In genomic region chr9:133759946-133760345, GRCh38 we compare ENCODE assay signal across 17 cellular contexts. TPM values are rescaled to one million over a fixed set of nuclear protein-coding genes. Genes with fewer than 3 reads are reported as not detected.
DNase-seq lines count a peak whose midpoint lies in the region; ATAC-seq, FAIRE-seq and TF ChIP-seq lines count a peak whose summit lies in the region.
"Had no signal": no experiment of that assay in that cellular context is flagged by ENCODE, and none has a peak within 500 bp of the region (broad histone marks: within the 10 kb centered on the region; RNA-seq: fewer than 3 reads in every experiment).

No MANE protein-coding gene starts in this region.

- CTCF ChIA-PET in activated naive CD4-positive, alpha-beta T cell treated with anti-CD3 and anti-CD28 coated beads for 36 hours (lab: Charles Lee): no interaction called here
- CTCF ChIA-PET in activated naive CD4-positive, alpha-beta T cell treated with anti-CD3 and anti-CD28 coated beads, Interleukin-2, amount 10 ng/mL, durations not matched to agents 7 days and 5 days (lab: Charles Lee): interaction anchor here (0.6 kb wide), 1 partner anchor 17 kb away, joined by 3 read pairs; no protein-coding TSS in a partner anchor
- CTCF ChIA-PET in HepG2 (lab: Yijun Ruan, JAX; ENCODE audit: low intra/inter-chr PET ratio, low total read pairs) (no interaction called here), HEK293T (lab: Yijun Ruan, JAX) (interaction anchor here (1.1 kb wide), 2 partner anchors 9 to 17 kb away, joined by 3 read pairs; no protein-coding TSS in a partner anchor)

- intact Hi-C loops in activated naive CD4-positive, alpha-beta T cell treated with anti-CD3 and anti-CD28 coated beads for 36 hours (cut with micrococcal nuclease): no loop called here
- intact Hi-C loops in HepG2 (cut with micrococcal nuclease; ENCODE audit: unreplicated experiment) (no loop called here), sciatic nerve (cut with DNase I) (no loop called here)

- H3K4me3 Mint-ChIP-seq in activated naive CD4-positive, alpha-beta T cell treated with anti-CD3 and anti-CD28 coated beads for 36 hours: no peak overlapping the region
- H3K4me3 Mint-ChIP-seq in activated naive CD4-positive, alpha-beta T cell treated with anti-CD3 and anti-CD28 coated beads, Interleukin-2, amount 10 ng/mL, durations not matched to agents 7 days and 5 days: no peak overlapping the region
- H3K4me3 Mint-ChIP-seq: CD8-positive, alpha-beta T cell; H9 had no signal

- peaks cover 17% of the 10 kb centered on the region for H3K4me1 ChIP-seq in HepG2 (ENCODE audit: insufficient read depth, low read length)

- in situ Hi-C loops in HepG2 (cut with HindIII; ENCODE audit: extremely low pct_ligation_motif_present, low pct_unique_long_range_greater_than_20kb): no loop called here

- WGBS in HepG2 (ENCODE audit: low lambda C conversion rate): 94% methylated on average over 6 of the region's 11 CpGs

- no peak for TF ChIP-seq EP300 in HepG2 (IDR thresholded peaks at IDR 0.05; ENCODE audit: low read depth in 2 of 2, low read length in 2 of 2)
- no peak for TF ChIP-seq EP300 in HepG2 (CRISPR knock-in tag; IDR thresholded peaks at IDR 0.05; ENCODE audit: borderline replicate concordance)

- FAIRE-seq in HepG2 (lab: Jason Lieb, UNC): no peak
- FAIRE-seq: D721Med had no signal

- peaks cover 1% of the 10 kb centered on the region for H3K36me3 Mint-ChIP-seq in activated naive CD4-positive, alpha-beta T cell treated with anti-CD3 and anti-CD28 coated beads for 36 hours (ENCODE audit: low read depth)
- H3K36me3 Mint-ChIP-seq in activated naive CD4-positive, alpha-beta T cell treated with anti-CD3 and anti-CD28 coated beads, Interleukin-2, amount 10 ng/mL, durations not matched to agents 7 days and 5 days: no peaks in the 10 kb centered on the region
- H3K36me3 Mint-ChIP-seq: CD8-positive, alpha-beta T cell had no signal

- peaks cover 6% of the 10 kb centered on the region for H3K9me3 Mint-ChIP-seq in activated naive CD4-positive, alpha-beta T cell treated with anti-CD3 and anti-CD28 coated beads for 36 hours
- no peaks in the 10 kb centered on the region for H3K9me3 Mint-ChIP-seq in activated naive CD4-positive, alpha-beta T cell treated with anti-CD3 and anti-CD28 coated beads, Interleukin-2, amount 10 ng/mL, durations not matched to agents 7 days and 5 days

- H3K79me2 ChIP-seq in HepG2 (ENCODE audit: insufficient read depth, low read length): no peaks in the 10 kb centered on the region

- no peak for TF ChIP-seq RAD21 in HepG2 (CRISPR knock-in tag; IDR thresholded peaks at IDR 0.05)

- H4K20me1 ChIP-seq in HepG2 (ENCODE audit: insufficient read depth, low read length): no peaks in the 10 kb centered on the region
- H4K20me1 ChIP-seq: BLaER1 had no signal

- H3K36me3 ChIP-seq in HepG2 (replicated peaks in 1 of 2; ENCODE audit: control insufficient read depth in 1 of 2, insufficient read depth in 2 of 2, low read length in 2 of 2): peaks cover 1 to 24% of the 10 kb centered on the region in 2 experiments

- H3K27me3 ChIP-seq in HepG2 (ENCODE audit: control insufficient read depth in 1 of 2, insufficient read depth in 2 of 2, low read length in 2 of 2): no peaks in the 10 kb centered on the region
- H3K27me3 ChIP-seq: BLaER1 had no signal

- peaks cover 2% of the 10 kb centered on the region for H3K27me3 Mint-ChIP-seq in activated naive CD4-positive, alpha-beta T cell treated with anti-CD3 and anti-CD28 coated beads for 36 hours (ENCODE audit: low read depth)
- peaks cover 3% of the 10 kb centered on the region for H3K27me3 Mint-ChIP-seq in activated naive CD4-positive, alpha-beta T cell treated with anti-CD3 and anti-CD28 coated beads, Interleukin-2, amount 10 ng/mL, durations not matched to agents 7 days and 5 days

- BruUV-seq in HepG2 (replicated peaks; lab: Mats Ljungman, UMichigan): no TSS peak

- DNase-seq in activated naive CD4-positive, alpha-beta T cell treated with anti-CD3 and anti-CD28 coated beads for 36 hours: peak; percentile 1
- DNase-seq in activated naive CD4-positive, alpha-beta T cell treated with anti-CD3 and anti-CD28 coated beads, Interleukin-2, amount 10 ng/mL, durations not matched to agents 7 days and 5 days: no peak
- DNase-seq in coronary artery (ENCODE audit: low spot score) (peak; percentile 43), HepG2 (ENCODE audit: low spot score) (no peak), sciatic nerve (ENCODE audit: low spot score) (peak; percentile 61), SIG-M5 (lab: John Stamatoyannopoulos, UW) (no peak), HEK293T (ENCODE audit: extremely low spot score) (no peak)
- DNase-seq: DMS79 treated with DMSO at 0.1 percent for 48 hours; NCI-H1105 treated with DMSO at 0.1 percent for 48 hours; NCI-H1694 treated with DMSO at 0.1 percent for 48 hours; NCI-H526 treated with DMSO at 0.1 percent for 48 hours; NK-92 treated with Interleukin-12 subunit alpha and Interleukin-12 subunit beta, amount 100 ng/mL, for 24 hours had no signal

- no peak overlapping the region for H2AFZ ChIP-seq in HepG2 (ENCODE audit: low read length)

- no peak for TF ChIP-seq POLR2A in HepG2 (IDR thresholded peaks at IDR 0.05; ENCODE audit: insufficient read depth in 1 of 2, low read depth in 2 of 2, low read length in 2 of 2)

- no peak overlapping the region for H3K27ac Mint-ChIP-seq in activated naive CD4-positive, alpha-beta T cell treated with anti-CD3 and anti-CD28 coated beads for 36 hours
- H3K27ac Mint-ChIP-seq in activated naive CD4-positive, alpha-beta T cell treated with anti-CD3 and anti-CD28 coated beads, Interleukin-2, amount 10 ng/mL, durations not matched to agents 7 days and 5 days: no peak overlapping the region
- H3K27ac Mint-ChIP-seq: CD8-positive, alpha-beta T cell had no signal

- no peak overlapping the region for H3K4me2 ChIP-seq in HepG2 (ENCODE audit: low read depth, low read length)
- H3K4me2 ChIP-seq: BLaER1 had no signal

- POLR2A ChIA-PET in HepG2 (lab: Yijun Ruan, JAX) (interaction anchor here (0.8 to 2.4 kb wide), 2 partner anchors 9 to 21 kb away, joined by 3 to 9 read pairs; partner anchors contain the start of gene SARDH), HEK293T (lab: Yijun Ruan, JAX) (no interaction called here)

- TF ChIP-seq CTCF in coronary artery (IDR thresholded peaks at IDR 0.05) (no peak), HepG2 (CRISPR knock-in tag; IDR thresholded peaks at IDR 0.05) (no peak)

- no peak overlapping the region for H3K27ac ChIP-seq in coronary artery
- H3K27ac ChIP-seq in HepG2 (ENCODE audit: extremely low read length, insufficient read depth, low read length): no peak overlapping the region
- H3K27ac ChIP-seq: BLaER1 had no signal

- ATAC-seq in HepG2 (no peak), sciatic nerve (no peak), HG03442 (IDR thresholded peaks at IDR 0.05; ENCODE audit: unreplicated experiment) (no peak)
- ATAC-seq: CD8-positive, alpha-beta T cell had no signal

- no peak overlapping the region for H3K4me3 ChIP-seq in coronary artery
- no peak overlapping the region for H3K4me3 ChIP-seq in HepG2 (replicated peaks in 1 of 3; ENCODE audit: insufficient read depth in 1 of 3, low read depth in 2 of 3, low read length in 3 of 3)
- H3K4me3 ChIP-seq: BLaER1 had no signal

- no peak overlapping the region for H3K9ac ChIP-seq in HepG2 (ENCODE audit: insufficient read depth, low read depth, low read length)
- H3K9ac ChIP-seq: BLaER1 had no signal

- H3K4me1 Mint-ChIP-seq in activated naive CD4-positive, alpha-beta T cell treated with anti-CD3 and anti-CD28 coated beads for 36 hours (ENCODE audit: low read depth): no peaks in the 10 kb centered on the region
- H3K4me1 Mint-ChIP-seq in activated naive CD4-positive, alpha-beta T cell treated with anti-CD3 and anti-CD28 coated beads, Interleukin-2, amount 10 ng/mL, durations not matched to agents 7 days and 5 days: no peaks in the 10 kb centered on the region

- H3K9me3 ChIP-seq in HepG2 (ENCODE audit: low read length): no peaks in the 10 kb centered on the region
- H3K9me3 ChIP-seq: BLaER1 had no signal

TF ChIP-seq in HepG2, 621 proteins besides CTCF, POLR2A, EP300 and RAD21:
- TF ChIP-seq AGO2 (optimal IDR thresholded peaks at IDR 0.05; ENCODE audit: low read depth, low read length) (peak; percentile 58), RFX1 (IDR thresholded peaks at IDR 0.05) (no peak)

TF ChIP-seq in HEK293T, 16 proteins besides CTCF, POLR2A, EP300 and RAD21 (continues in another document):
- TF ChIP-seq ARNT (IDR thresholded peaks at IDR 0.05): no peak
- no peak for TF ChIP-seq PKNOX1 (IDR thresholded peaks at IDR 0.05)

RNA-seq across cellular contexts. Expression of gene SARDH, which starts 21.8 kb away (rescaled TPM):
- total RNA-seq in activated naive CD4-positive, alpha-beta T cell treated with anti-CD3 and anti-CD28 coated beads for 36 hours: 1 to 10 TPM; 7.7 TPM
- total RNA-seq in HepG2 (2016; rRNA removed; fragmentation: Illumina TruSeq; extraction: Trizol) (32.5 and 34.9 TPM in 2 replicates), sciatic nerve (6.0 TPM)
- total RNA-seq in HepG2 (2016; cell fraction: cytosol; rRNA removed; fragmentation: Illumina TruSeq; extraction: Trizol; ENCODE audit: low read depth): 5.5 and 6.4 TPM in 2 replicates
- 25.6 and 34.1 TPM in 2 replicates for total RNA-seq in HepG2 (2016; cell fraction: insoluble cytoplasmic fraction; rRNA removed; fragmentation: Illumina TruSeq; extraction: Trizol)
- 13.0 TPM in 2 replicates for total RNA-seq in HepG2 (2016; cell fraction: membrane; rRNA removed; fragmentation: Illumina TruSeq; extraction: Trizol)
- total RNA-seq in HepG2 (2016; cell fraction: nucleus; rRNA removed; fragmentation: Illumina TruSeq; extraction: Trizol): 26.8 and 31.9 TPM in 2 replicates
- 11.6 and 15.6 TPM in 2 replicates for polyA plus RNA-seq in HepG2 (2011; rRNA removed)
- 6.1 and 10.1 TPM in 2 replicates for polyA plus RNA-seq in HepG2 (2011; cell fraction: cytosol; rRNA removed)
- polyA plus RNA-seq in HepG2 (2011; cell fraction: nucleus; rRNA removed): 107 and 130 TPM in 2 replicates
- polyA plus RNA-seq in HepG2 (2012): 20.2 and 23.9 TPM in 2 replicates
- 4.0 and 4.1 TPM in 2 replicates for polyA plus RNA-seq in HepG2 (2016; cell fraction: cytosol; fragmentation: Illumina TruSeq; extraction: Trizol; ENCODE audit: low read depth)
- 23.4 and 31.6 TPM in 2 replicates for polyA plus RNA-seq in HepG2 (2016; cell fraction: insoluble cytoplasmic fraction; fragmentation: Illumina TruSeq; extraction: Trizol; ENCODE audit: low read depth)
- polyA plus RNA-seq in HepG2 (2016; cell fraction: membrane; fragmentation: Illumina TruSeq; extraction: Trizol; ENCODE audit: low read depth): 7.8 and 8.3 TPM in 2 replicates
- 46.0 and 50.9 TPM in 2 replicates for polyA plus RNA-seq in HepG2 (2016; cell fraction: nucleus; fragmentation: Illumina TruSeq; extraction: Trizol; ENCODE audit: insufficient read depth, low read depth)
- polyA minus RNA-seq in HepG2 (2011; rRNA and poly(A)+ RNA removed; ENCODE audit: low replicate concordance): 55.5 TPM in 1 of 2 replicates, not detected in the other
- polyA minus RNA-seq in HepG2 (2011; cell fraction: cytosol; rRNA and poly(A)+ RNA removed): 17.1 and 19.0 TPM in 2 replicates
- 35.9 and 37.7 TPM in 2 replicates for polyA minus RNA-seq in HepG2 (2011; cell fraction: nucleus; rRNA and poly(A)+ RNA removed)

Comparison
In these comparisons a context has a peak if more than half of its experiments do, and no peak if none do; other contexts are left out.
1. DNase-seq: peak in activated naive CD4-positive, alpha-beta T cell treated with anti-CD3 and anti-CD28 coated beads for 36 hours (single experiment), coronary artery (single experiment) and sciatic nerve (single experiment); none in activated naive CD4-positive, alpha-beta T cell treated with anti-CD3 and anti-CD28 coated beads, Interleukin-2, amount 10 ng/mL, durations not matched to agents 7 days and 5 days (single experiment), HepG2 (single experiment), SIG-M5 (single experiment) and HEK293T (single experiment).
2. CTCF ChIA-PET loops: an anchor here in activated naive CD4-positive, alpha-beta T cell treated with anti-CD3 and anti-CD28 coated beads, Interleukin-2, amount 10 ng/mL, durations not matched to agents 7 days and 5 days (0.6 kb wide) and HEK293T (1.1 kb wide); none called in activated naive CD4-positive, alpha-beta T cell treated with anti-CD3 and anti-CD28 coated beads for 36 hours and HepG2.